Comparison of ENCODE assay signal across 8 cellular contexts in the genomic region with DNA sequence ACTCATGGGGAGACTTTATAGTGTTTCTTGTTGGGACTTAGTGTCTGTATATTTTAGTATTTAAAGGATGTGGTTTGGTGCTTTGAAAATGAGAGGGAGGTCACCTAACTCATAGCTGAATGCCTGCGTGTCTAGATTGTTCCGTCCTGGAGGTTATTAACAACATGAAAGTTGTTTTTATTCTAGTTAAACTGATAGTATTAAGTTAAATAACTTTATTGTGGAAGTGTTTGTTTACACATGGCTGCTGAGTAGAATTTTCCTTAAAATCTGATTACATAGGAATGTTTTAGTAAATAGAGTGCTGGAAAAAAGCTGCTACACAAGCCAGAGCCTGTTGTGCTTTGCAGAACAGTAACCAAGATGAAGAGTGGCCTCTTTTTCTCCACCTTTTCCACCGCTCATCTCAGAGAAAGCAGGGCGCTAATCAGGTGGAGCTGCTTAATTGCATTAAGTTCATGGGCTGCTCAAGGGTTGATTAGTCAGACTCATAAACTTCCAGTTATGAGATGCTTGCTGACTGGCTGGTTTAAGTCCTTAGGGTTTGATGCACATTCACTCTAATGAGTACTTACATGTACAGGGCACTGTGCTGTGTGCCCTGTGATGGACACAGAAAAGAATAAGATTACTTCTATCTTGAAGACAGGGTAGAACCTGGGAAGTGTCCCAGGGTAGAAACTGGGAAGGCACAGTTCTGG.
A peak's percentile ranks its signal among the peaks of the same experiment; 100 is the strongest.
DNase-seq lines count a peak whose midpoint lies in the region; ATAC-seq lines count a peak whose summit lies in the region.

No MANE protein-coding gene starts in this region.

- H3K27ac Mint-ChIP-seq in activated naive CD8-positive, alpha-beta T cell treated with anti-CD3 and anti-CD28 coated beads for 36 hours = peak overlapping the region; percentile 82
- peak overlapping the region; percentile 78 to 84 for H3K27ac Mint-ChIP-seq in natural killer cell treated with Interleukin-12 subunit alpha and Interleukin-12 subunit beta and Interleukin-15 and Interleukin-18, amount 100 ng/mL, for 72 hours

- DNase-seq in activated naive CD8-positive, alpha-beta T cell treated with anti-CD3 and anti-CD28 coated beads for 36 hours = no peak
- no peak for DNase-seq in natural killer cell treated with Interleukin-12 subunit alpha and Interleukin-12 subunit beta and Interleukin-15 and Interleukin-18, amount 100 ng/mL, for 72 hours (ENCODE audit: low spot score)
- DNase-seq in NCI-H2196 (lab: John Stamatoyannopoulos, UW; ENCODE audit: unreplicated experiment) (no peak), SW 1271 (lab: John Stamatoyannopoulos, UW) (no peak), NCI-H446 treated with DMSO at 0.1 percent for 48 hours (lab: John Stamatoyannopoulos, UW) (no peak)
- no peak for DNase-seq in stimulated activated naive CD4-positive, alpha-beta T cell treated with Interleukin-2 at 50 U/mL for 16 hours (lab: John Stamatoyannopoulos, UW)

- H3K36me3 Mint-ChIP-seq in activated naive CD8-positive, alpha-beta T cell treated with anti-CD3 and anti-CD28 coated beads for 36 hours = peaks cover 17% of the 10 kb centered on the region
- H3K36me3 Mint-ChIP-seq in natural killer cell treated with Interleukin-12 subunit alpha and Interleukin-12 subunit beta and Interleukin-15 and Interleukin-18, amount 100 ng/mL, for 72 hours = no peaks in the 10 kb centered on the region

- H3K4me3 Mint-ChIP-seq in activated naive CD8-positive, alpha-beta T cell treated with anti-CD3 and anti-CD28 coated beads for 36 hours = peak overlapping the region; percentile 8
- H3K4me3 Mint-ChIP-seq in natural killer cell treated with Interleukin-12 subunit alpha and Interleukin-12 subunit beta and Interleukin-15 and Interleukin-18, amount 100 ng/mL, for 72 hours = peak overlapping the region; percentile 88

- H3K27me3 Mint-ChIP-seq in activated naive CD8-positive, alpha-beta T cell treated with anti-CD3 and anti-CD28 coated beads for 36 hours = no peaks in the 10 kb centered on the region
- no peaks in the 10 kb centered on the region for H3K27me3 Mint-ChIP-seq in natural killer cell treated with Interleukin-12 subunit alpha and Interleukin-12 subunit beta and Interleukin-15 and Interleukin-18, amount 100 ng/mL, for 72 hours

- ATAC-seq in GM18868 (IDR thresholded peaks at IDR 0.05; ENCODE audit: unreplicated experiment) = peak; percentile 74
- peak; percentile 71 for ATAC-seq in HG02885 (IDR thresholded peaks at IDR 0.05; ENCODE audit: poor library complexity, unreplicated experiment)
- peak in 1 of 2 donors; percentile 49 for ATAC-seq in natural killer cell treated with Interleukin-12 subunit alpha and Interleukin-12 subunit beta and Interleukin-15 and Interleukin-18, amount 100 ng/mL, for 72 hours

- H3K4me1 Mint-ChIP-seq in activated naive CD8-positive, alpha-beta T cell treated with anti-CD3 and anti-CD28 coated beads for 36 hours = peaks cover 76% of the 10 kb centered on the region
- peaks cover 62 to 78% of the 10 kb centered on the region in 2 donors for H3K4me1 Mint-ChIP-seq in natural killer cell treated with Interleukin-12 subunit alpha and Interleukin-12 subunit beta and Interleukin-15 and Interleukin-18, amount 100 ng/mL, for 72 hours (ENCODE audit: low read depth in 2 of 2)

- no peaks in the 10 kb centered on the region for H3K9me3 Mint-ChIP-seq in activated naive CD8-positive, alpha-beta T cell treated with anti-CD3 and anti-CD28 coated beads for 36 hours
- H3K9me3 Mint-ChIP-seq in natural killer cell treated with Interleukin-12 subunit alpha and Interleukin-12 subunit beta and Interleukin-15 and Interleukin-18, amount 100 ng/mL, for 72 hours = no peaks in the 10 kb centered on the region
